9 cellular contexts compared by ENCODE assay signal in the genomic region with DNA sequence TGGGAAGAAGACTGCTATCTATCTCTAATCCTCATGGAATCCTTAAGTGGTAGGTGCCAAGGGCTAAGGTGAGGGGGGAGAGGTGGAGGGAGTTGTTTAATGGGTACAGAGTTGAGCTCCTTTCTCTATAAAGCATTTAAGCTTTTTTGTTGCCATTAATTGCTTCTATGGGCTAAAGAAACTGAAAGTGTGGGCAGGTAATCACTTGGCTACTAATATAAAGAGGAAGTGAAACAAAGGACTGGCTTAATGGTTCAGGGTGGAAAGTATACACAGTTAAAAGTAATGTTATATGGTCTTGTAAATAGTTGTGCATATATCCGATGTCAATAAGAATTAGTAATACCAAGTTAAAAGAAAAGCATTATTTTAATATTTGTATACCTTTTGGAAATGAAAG.
A peak's percentile ranks its signal among the peaks of the same experiment; 100 is the strongest.
DNase-seq lines count a peak whose midpoint lies in the region; ATAC-seq lines count a peak whose summit lies in the region.
"Had no signal": no experiment of that assay in that cellular context is flagged by ENCODE, and none has a peak within 500 bp of the region (broad histone marks: within the 10 kb centered on the region; RNA-seq: fewer than 3 reads in every experiment).

No MANE protein-coding gene starts in this region.

- no peaks in the 10 kb centered on the region for H3K9me3 Mint-ChIP-seq in stimulated activated memory B cell treated with anti-CD40 and anti-IgM and Interleukin-4, amounts not matched to agents 10 μg/mL and 1 μg/mL and 100 μg/mL, for 72 hours
- H3K9me3 Mint-ChIP-seq in activated T-cell treated with anti-CD3 and anti-CD28 coated beads, Interleukin-2, amount 50 U/mL, for 72 hours, result no peaks in the 10 kb centered on the region
- H3K9me3 Mint-ChIP-seq: activated naive CD4-positive, alpha-beta T cell treated with anti-CD3 and anti-CD28 coated beads, Interleukin-2, amount 50 U/mL, for 24 hours had no signal

- peak overlapping the region; percentile 48 for H3K4me3 Mint-ChIP-seq in stimulated activated memory B cell treated with anti-CD40 and anti-IgM and Interleukin-4, amounts not matched to agents 10 μg/mL and 1 μg/mL and 100 μg/mL, for 72 hours
- no peak overlapping the region for H3K4me3 Mint-ChIP-seq in activated T-cell treated with anti-CD3 and anti-CD28 coated beads, Interleukin-2, amount 50 U/mL, for 72 hours
- H3K4me3 Mint-ChIP-seq: activated naive CD4-positive, alpha-beta T cell treated with anti-CD3 and anti-CD28 coated beads, Interleukin-2, amount 50 U/mL, for 24 hours had no signal

- ATAC-seq in GM19043 (IDR thresholded peaks at IDR 0.05; ENCODE audit: low read depth, unreplicated experiment) (peak; percentile 97), HG02623 (IDR thresholded peaks at IDR 0.05; ENCODE audit: unreplicated experiment) (peak; percentile 99), HG03469 (IDR thresholded peaks at IDR 0.05; ENCODE audit: unreplicated experiment) (peak; percentile 94)
- ATAC-seq in stimulated activated memory B cell treated with anti-CD40 and anti-IgM and Interleukin-4, amounts not matched to agents 10 μg/mL and 1 μg/mL and 100 μg/mL, for 72 hours, result peak; percentile 80
- ATAC-seq in activated T-cell treated with anti-CD3 and anti-CD28 coated beads, Interleukin-2, amount 50 U/mL, for 72 hours (replicated peaks in 1 of 2), result no peak

- H3K36me3 Mint-ChIP-seq in stimulated activated memory B cell treated with anti-CD40 and anti-IgM and Interleukin-4, amounts not matched to agents 10 μg/mL and 1 μg/mL and 100 μg/mL, for 72 hours, result peaks cover 7% of the 10 kb centered on the region
- peaks cover 0 to 7% of the 10 kb centered on the region in 2 donors for H3K36me3 Mint-ChIP-seq in activated T-cell treated with anti-CD3 and anti-CD28 coated beads, Interleukin-2, amount 50 U/mL, for 72 hours (ENCODE audit: insufficient read depth in 2 of 2)

- H3K4me1 Mint-ChIP-seq in stimulated activated memory B cell treated with anti-CD40 and anti-IgM and Interleukin-4, amounts not matched to agents 10 μg/mL and 1 μg/mL and 100 μg/mL, for 72 hours, result peaks cover 15% of the 10 kb centered on the region
- no peaks in the 10 kb centered on the region for H3K4me1 Mint-ChIP-seq in activated T-cell treated with anti-CD3 and anti-CD28 coated beads, Interleukin-2, amount 50 U/mL, for 72 hours (ENCODE audit: low read depth)
- H3K4me1 Mint-ChIP-seq: activated naive CD4-positive, alpha-beta T cell treated with anti-CD3 and anti-CD28 coated beads, Interleukin-2, amount 50 U/mL, for 24 hours had no signal

- peak overlapping the region; percentile 53 for H3K27ac Mint-ChIP-seq in stimulated activated memory B cell treated with anti-CD40 and anti-IgM and Interleukin-4, amounts not matched to agents 10 μg/mL and 1 μg/mL and 100 μg/mL, for 72 hours
- H3K27ac Mint-ChIP-seq in activated T-cell treated with anti-CD3 and anti-CD28 coated beads, Interleukin-2, amount 50 U/mL, for 72 hours, result no peak overlapping the region
- H3K27ac Mint-ChIP-seq: activated naive CD4-positive, alpha-beta T cell treated with anti-CD3 and anti-CD28 coated beads, Interleukin-2, amount 50 U/mL, for 24 hours had no signal

- DNase-seq in GF-D8 (lab: John Stamatoyannopoulos, UW) (no peak), medulla oblongata (ENCODE audit: extremely low spot score) (no peak)
- no peak for DNase-seq in activated T-cell treated with anti-CD3 and anti-CD28 coated beads, Interleukin-2, amount 50 U/mL, for 72 hours
- DNase-seq: ovary had no signal

- H3K27me3 Mint-ChIP-seq in stimulated activated memory B cell treated with anti-CD40 and anti-IgM and Interleukin-4, amounts not matched to agents 10 μg/mL and 1 μg/mL and 100 μg/mL, for 72 hours, result no peaks in the 10 kb centered on the region
- peaks cover 6% of the 10 kb centered on the region for H3K27me3 Mint-ChIP-seq in activated T-cell treated with anti-CD3 and anti-CD28 coated beads, Interleukin-2, amount 50 U/mL, for 72 hours (ENCODE audit: low read depth)
- H3K27me3 Mint-ChIP-seq: activated naive CD4-positive, alpha-beta T cell treated with anti-CD3 and anti-CD28 coated beads, Interleukin-2, amount 50 U/mL, for 24 hours had no signal

Comparison
In these comparisons a context has a peak if more than half of its experiments do, and no peak if none do; other contexts are left out.
1. ATAC-seq: peak in GM19043 (single experiment), HG02623 (single experiment), HG03469 (single experiment) and stimulated activated memory B cell treated with anti-CD40 and anti-IgM and Interleukin-4, amounts not matched to agents 10 μg/mL and 1 μg/mL and 100 μg/mL, for 72 hours (single experiment); none in activated T-cell treated with anti-CD3 and anti-CD28 coated beads, Interleukin-2, amount 50 U/mL, for 72 hours (0 of 2).